Comparison of ENCODE assay signal across 26 cellular contexts in genomic region chr4:110306363-110306762, GRCh38.
A peak's percentile ranks its signal among the peaks of the same experiment; 100 is the strongest.
DNase-seq lines count a peak whose midpoint lies in the region; ATAC-seq, FAIRE-seq and TF ChIP-seq lines count a peak whose summit lies in the region.
"Had no signal": no experiment of that assay in that cellular context is flagged by ENCODE, and none has a peak within 500 bp of the region (broad histone marks: within the 10 kb centered on the region; RNA-seq: fewer than 3 reads in every experiment).

No MANE protein-coding gene starts in this region.

- peak in 1 of 2 donors; percentile 37 for TF ChIP-seq RAD21 in liver (IDR thresholded peaks at IDR 0.05)
- no peak for TF ChIP-seq RAD21 in HepG2 (CRISPR knock-in tag; IDR thresholded peaks at IDR 0.05)

- FAIRE-seq in HepG2 (lab: Jason Lieb, UNC) = no peak
- FAIRE-seq: H1 had no signal

- H3K79me2 ChIP-seq in HepG2 (ENCODE audit: insufficient read depth, low read length) = no peaks in the 10 kb centered on the region

- WGBS in liver = 30% methylated on average over 1 of the region's 1 CpG
- 0% methylated on average over 1 of the region's 1 CpG for WGBS in HepG2 (ENCODE audit: low lambda C conversion rate)

- no peaks in the 10 kb centered on the region for H3K36me3 Mint-ChIP-seq in activated CD4-positive, alpha-beta memory T cell treated with anti-CD3 and anti-CD28 coated beads for 36 hours
- H3K36me3 Mint-ChIP-seq: activated naive CD8-positive, alpha-beta T cell; mesothelial cell of epicardium; natural killer cell treated with Interleukin-12 subunit alpha and Interleukin-12 subunit beta and Interleukin-15 and Interleukin-18, amount 100 ng/mL, for 72 hours had no signal

- H3K4me3 Mint-ChIP-seq in activated CD4-positive, alpha-beta memory T cell treated with anti-CD3 and anti-CD28 coated beads for 36 hours = no peak overlapping the region
- H3K4me3 Mint-ChIP-seq: activated naive CD8-positive, alpha-beta T cell; activated T-helper 1 cell treated with anti-CD3 and anti-CD28 coated beads, Interleukin-12 subunit alpha, Interleukin-12 subunit beta, Interleukin-2, Interleukin-4 antibody, amounts not matched to agents 30 ng/mL and 10 ng/mL and 1 ng/mL, durations not matched to agents 14 hours and 24 hours and 36 hours; mesothelial cell of epicardium; natural killer cell treated with Interleukin-12 subunit alpha and Interleukin-12 subunit beta and Interleukin-15 and Interleukin-18, amount 100 ng/mL, for 72 hours had no signal

- no peak for TF ChIP-seq CTCF in liver (IDR thresholded peaks at IDR 0.05; ENCODE audit: low read depth, low read length, missing input control)
- no peak for TF ChIP-seq CTCF in HepG2 (CRISPR knock-in tag; IDR thresholded peaks at IDR 0.05)

- H3K9me3 Mint-ChIP-seq in activated CD4-positive, alpha-beta memory T cell treated with anti-CD3 and anti-CD28 coated beads for 36 hours = no peaks in the 10 kb centered on the region
- H3K9me3 Mint-ChIP-seq: activated T-helper 1 cell treated with anti-CD3 and anti-CD28 coated beads, Interleukin-12 subunit alpha, Interleukin-12 subunit beta, Interleukin-2, Interleukin-4 antibody, amounts not matched to agents 30 ng/mL and 10 ng/mL and 1 ng/mL, durations not matched to agents 14 hours and 24 hours and 36 hours; mesothelial cell of epicardium; natural killer cell treated with Interleukin-12 subunit alpha and Interleukin-12 subunit beta and Interleukin-15 and Interleukin-18, amount 100 ng/mL, for 72 hours had no signal

- no peak overlapping the region for H3K4me3 ChIP-seq in liver (ENCODE audit: low read depth in 1 of 3, low read length in 3 of 3)
- H3K4me3 ChIP-seq in HepG2 (replicated peaks in 1 of 3; ENCODE audit: insufficient read depth in 1 of 3, low read depth in 2 of 3, low read length in 3 of 3) = no peak overlapping the region
- H3K4me3 ChIP-seq: body of pancreas, ovary had no signal

- no peaks in the 10 kb centered on the region for H3K4me1 Mint-ChIP-seq in activated CD4-positive, alpha-beta memory T cell treated with anti-CD3 and anti-CD28 coated beads for 36 hours (ENCODE audit: low read depth)

- no peak overlapping the region for H3K4me2 ChIP-seq in HepG2 (ENCODE audit: low read depth, low read length)

- H3K27me3 Mint-ChIP-seq in activated CD4-positive, alpha-beta memory T cell treated with anti-CD3 and anti-CD28 coated beads for 36 hours = peaks cover 24% of the 10 kb centered on the region

- no peak for TF ChIP-seq POLR2A in HepG2 (IDR thresholded peaks at IDR 0.05; ENCODE audit: insufficient read depth in 1 of 2, low read depth in 2 of 2, low read length in 2 of 2)

- H3K4me1 ChIP-seq in liver (ENCODE audit: control insufficient read depth in 4 of 4, insufficient read depth in 4 of 4, low read length in 3 of 4) (peaks cover 0 to 9% (median 2%) of the 10 kb centered on the region in 4 donors), HepG2 (ENCODE audit: insufficient read depth, low read length) (no peaks in the 10 kb centered on the region)
- H3K4me1 ChIP-seq: body of pancreas had no signal

- DNase-seq in HepG2 (ENCODE audit: low spot score) (no peak), foreskin melanocyte (peak; percentile 9), OCI-M2 (lab: John Stamatoyannopoulos, UW; ENCODE audit: unreplicated experiment) (no peak), NCI-H524 (lab: John Stamatoyannopoulos, UW) (no peak)
- no peak for DNase-seq in activated CD4-positive, alpha-beta memory T cell treated with anti-CD3 and anti-CD28 coated beads for 36 hours
- DNase-seq: activated CD4-positive, alpha-beta T cell treated with anti-CD3 and anti-CD28 coated beads for 4 hours; body of pancreas; C1 segment of cervical spinal cord; effector CD8-positive, alpha-beta T cell; EL; erythroblast; glutamatergic neuron; NCI-H1436; NCI-H2171 treated with DMSO at 0.1 percent for 48 hours; ovary; T-helper 2 cell had no signal

- no TSS peak for BruUV-seq in HepG2 (replicated peaks; lab: Mats Ljungman, UMichigan)

- no peak overlapping the region for H2AFZ ChIP-seq in HepG2 (ENCODE audit: low read length)

- H3K27ac Mint-ChIP-seq in activated CD4-positive, alpha-beta memory T cell treated with anti-CD3 and anti-CD28 coated beads for 36 hours = no peak overlapping the region
- H3K27ac Mint-ChIP-seq: activated naive CD8-positive, alpha-beta T cell; activated T-helper 1 cell treated with anti-CD3 and anti-CD28 coated beads, Interleukin-12 subunit alpha, Interleukin-12 subunit beta, Interleukin-2, Interleukin-4 antibody, amounts not matched to agents 30 ng/mL and 10 ng/mL and 1 ng/mL, durations not matched to agents 14 hours and 24 hours and 36 hours; mesothelial cell of epicardium; natural killer cell treated with Interleukin-12 subunit alpha and Interleukin-12 subunit beta and Interleukin-15 and Interleukin-18, amount 100 ng/mL, for 72 hours had no signal

- ATAC-seq in HepG2 (no peak), SK-N-SH treated with all-trans-retinoic acid at 6 μM for 48 hours (no peak), GM19397 (IDR thresholded peaks at IDR 0.05; ENCODE audit: unreplicated experiment) (no peak)
- ATAC-seq: body of pancreas; natural killer cell treated with Interleukin-12 subunit alpha and Interleukin-12 subunit beta and Interleukin-15 and Interleukin-18, amount 100 ng/mL, for 72 hours; Panc1; sciatic nerve had no signal

- H3K9ac ChIP-seq in liver (ENCODE audit: low read depth in 1 of 2, low read length in 2 of 2) = no peak overlapping the region
- no peak overlapping the region for H3K9ac ChIP-seq in HepG2 (ENCODE audit: insufficient read depth, low read depth, low read length)

- TF ChIP-seq EP300 in HepG2 (IDR thresholded peaks at IDR 0.05; ENCODE audit: low read depth in 2 of 2, low read length in 2 of 2) (no peak), HepG2 (CRISPR knock-in tag; IDR thresholded peaks at IDR 0.05; ENCODE audit: borderline replicate concordance) (no peak)

- H4K20me1 ChIP-seq in HepG2 (ENCODE audit: insufficient read depth, low read length) = no peaks in the 10 kb centered on the region

- H3K27me3 ChIP-seq in liver (ENCODE audit: control insufficient read depth in 4 of 4, insufficient read depth in 4 of 4, low read length in 3 of 4) (no peaks in the 10 kb centered on the region), HepG2 (ENCODE audit: control insufficient read depth in 1 of 2, insufficient read depth in 2 of 2, low read length in 2 of 2) (no peaks in the 10 kb centered on the region)
- H3K27me3 ChIP-seq: body of pancreas, ovary had no signal

- POLR2A ChIA-PET in HepG2 (lab: Yijun Ruan, JAX) = no interaction called here
- POLR2A ChIA-PET in activated CD4-positive, alpha-beta memory T cell treated with anti-CD3 and anti-CD28 coated beads for 36 hours (lab: Charles Lee) = no interaction called here

- H3K36me3 ChIP-seq in liver (ENCODE audit: control insufficient read depth in 4 of 4, insufficient read depth in 3 of 4, low read depth in 1 of 4, low read length in 3 of 4) = no peaks in the 10 kb centered on the region
- no peaks in the 10 kb centered on the region for H3K36me3 ChIP-seq in HepG2 (replicated peaks in 1 of 2; ENCODE audit: control insufficient read depth in 1 of 2, insufficient read depth in 2 of 2, low read length in 2 of 2)
- H3K36me3 ChIP-seq: ovary had no signal

- H3K9me3 ChIP-seq in liver (ENCODE audit: control insufficient read depth in 4 of 4, low read length in 3 of 4) (no peaks in the 10 kb centered on the region), HepG2 (ENCODE audit: low read length) (no peaks in the 10 kb centered on the region)
- H3K9me3 ChIP-seq: body of pancreas, ovary had no signal

- CTCF ChIA-PET in HepG2 (lab: Yijun Ruan, JAX; ENCODE audit: low intra/inter-chr PET ratio, low total read pairs) = no interaction called here
- CTCF ChIA-PET in activated CD4-positive, alpha-beta memory T cell treated with anti-CD3 and anti-CD28 coated beads for 36 hours (lab: Charles Lee) = interaction anchor here (0.6 to 0.9 kb wide), 2 partner anchors 211 to 307 kb away, joined by 3 read pairs; no protein-coding TSS in a partner anchor

- H3K27ac ChIP-seq in liver (ENCODE audit: low read depth in 1 of 2, low read length in 2 of 2) (peak overlapping the region in 1 of 2 donors; percentile 50), HepG2 (ENCODE audit: extremely low read length, insufficient read depth, low read length) (no peak overlapping the region)
- H3K27ac ChIP-seq: body of pancreas, ovary had no signal

- in situ Hi-C loops in HepG2 (cut with HindIII; ENCODE audit: extremely low pct_ligation_motif_present, low pct_unique_long_range_greater_than_20kb) = no loop called here

- intact Hi-C loops in HepG2 (cut with micrococcal nuclease; ENCODE audit: unreplicated experiment) = no loop called here
- intact Hi-C loops in activated CD4-positive, alpha-beta memory T cell treated with anti-CD3 and anti-CD28 coated beads for 36 hours (cut with micrococcal nuclease) = no loop called here

TF ChIP-seq in liver, 16 proteins besides CTCF, POLR2A, EP300 and RAD21 (continues in another document):
- TF ChIP-seq SP1 (IDR thresholded peaks at IDR 0.05) (peak; percentile 21), YY1 (IDR thresholded peaks at IDR 0.05) (no peak), FOXA1 (IDR thresholded peaks at IDR 0.05) (no peak), HNF4A (conservative IDR thresholded peaks at IDR 0.05) (peak in 1 of 2 donors; percentile 52), HNF4G (IDR thresholded peaks at IDR 0.05) (peak; percentile 7), EGR1 (IDR thresholded peaks at IDR 0.05; ENCODE audit: low read depth in 2 of 2) (no peak), NR2F2 (IDR thresholded peaks at IDR 0.05) (no peak), JUND (IDR thresholded peaks at IDR 0.05) (no peak), FOXA2 (IDR thresholded peaks at IDR 0.05) (no peak)

TF ChIP-seq in HepG2, 621 proteins besides CTCF, POLR2A, EP300 and RAD21 (continues in another document):
- TF ChIP-seq FOXA3 (CRISPR knock-in tag; IDR thresholded peaks at IDR 0.05) (no peak), GABPB1 (CRISPR knock-in tag; IDR thresholded peaks at IDR 0.05) (no peak)
- TF ChIP-seq, protein P1, sequence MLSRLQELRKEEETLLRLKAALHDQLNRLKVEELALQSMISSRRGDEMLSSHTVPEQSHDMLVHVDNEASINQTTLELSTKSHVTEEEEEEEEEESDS (CRISPR knock-in tag; IDR thresholded peaks at IDR 0.05; ENCODE audit: borderline replicate concordance) = no peak

TF ChIP-seq in SK-N-SH treated with all-trans-retinoic acid at 6 μM for 48 hours, 23 proteins besides CTCF, POLR2A, EP300 and RAD21:
- TF ChIP-seq ZC3H10 (CRISPR knock-in tag; IDR thresholded peaks at IDR 0.05) = no peak
- 0 out of 2 replicates have a peak, but pooled peaks have one; percentile 33 for TF ChIP-seq TCF4 (CRISPR knock-in tag; IDR thresholded peaks at IDR 0.05; ENCODE audit: borderline replicate concordance)
- TF ChIP-seq BACH2 (CRISPR knock-in tag; IDR thresholded peaks at IDR 0.05; ENCODE audit: borderline replicate concordance) = no peak
